Comparison of ENCODE assay signal across 1 cellular context in the genomic region with DNA sequence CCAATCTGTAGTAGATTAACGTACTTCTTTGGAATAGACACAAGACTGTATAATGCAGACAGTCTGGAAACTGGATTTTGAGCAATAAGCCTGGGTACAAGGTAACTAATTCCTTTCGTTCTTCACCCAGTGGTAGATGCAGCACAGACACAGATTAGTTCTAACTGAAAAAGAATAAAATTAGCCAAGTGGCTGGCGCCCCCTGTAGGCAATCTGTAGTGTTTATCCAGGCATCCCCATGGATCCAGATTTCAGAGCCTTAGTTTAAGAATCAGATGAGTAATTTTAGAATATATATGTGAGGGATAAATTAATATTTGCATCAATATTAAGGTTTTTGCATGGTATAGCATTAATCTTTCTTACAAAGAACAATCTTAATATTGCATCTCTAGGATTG.
TF ChIP-seq lines count a peak whose summit lies in the region.

No MANE protein-coding gene starts in this region.

TF ChIP-seq in GM23338, 12 proteins besides CTCF, POLR2A, EP300 and RAD21 (continued from another document):
- TF ChIP-seq, protein P1, sequence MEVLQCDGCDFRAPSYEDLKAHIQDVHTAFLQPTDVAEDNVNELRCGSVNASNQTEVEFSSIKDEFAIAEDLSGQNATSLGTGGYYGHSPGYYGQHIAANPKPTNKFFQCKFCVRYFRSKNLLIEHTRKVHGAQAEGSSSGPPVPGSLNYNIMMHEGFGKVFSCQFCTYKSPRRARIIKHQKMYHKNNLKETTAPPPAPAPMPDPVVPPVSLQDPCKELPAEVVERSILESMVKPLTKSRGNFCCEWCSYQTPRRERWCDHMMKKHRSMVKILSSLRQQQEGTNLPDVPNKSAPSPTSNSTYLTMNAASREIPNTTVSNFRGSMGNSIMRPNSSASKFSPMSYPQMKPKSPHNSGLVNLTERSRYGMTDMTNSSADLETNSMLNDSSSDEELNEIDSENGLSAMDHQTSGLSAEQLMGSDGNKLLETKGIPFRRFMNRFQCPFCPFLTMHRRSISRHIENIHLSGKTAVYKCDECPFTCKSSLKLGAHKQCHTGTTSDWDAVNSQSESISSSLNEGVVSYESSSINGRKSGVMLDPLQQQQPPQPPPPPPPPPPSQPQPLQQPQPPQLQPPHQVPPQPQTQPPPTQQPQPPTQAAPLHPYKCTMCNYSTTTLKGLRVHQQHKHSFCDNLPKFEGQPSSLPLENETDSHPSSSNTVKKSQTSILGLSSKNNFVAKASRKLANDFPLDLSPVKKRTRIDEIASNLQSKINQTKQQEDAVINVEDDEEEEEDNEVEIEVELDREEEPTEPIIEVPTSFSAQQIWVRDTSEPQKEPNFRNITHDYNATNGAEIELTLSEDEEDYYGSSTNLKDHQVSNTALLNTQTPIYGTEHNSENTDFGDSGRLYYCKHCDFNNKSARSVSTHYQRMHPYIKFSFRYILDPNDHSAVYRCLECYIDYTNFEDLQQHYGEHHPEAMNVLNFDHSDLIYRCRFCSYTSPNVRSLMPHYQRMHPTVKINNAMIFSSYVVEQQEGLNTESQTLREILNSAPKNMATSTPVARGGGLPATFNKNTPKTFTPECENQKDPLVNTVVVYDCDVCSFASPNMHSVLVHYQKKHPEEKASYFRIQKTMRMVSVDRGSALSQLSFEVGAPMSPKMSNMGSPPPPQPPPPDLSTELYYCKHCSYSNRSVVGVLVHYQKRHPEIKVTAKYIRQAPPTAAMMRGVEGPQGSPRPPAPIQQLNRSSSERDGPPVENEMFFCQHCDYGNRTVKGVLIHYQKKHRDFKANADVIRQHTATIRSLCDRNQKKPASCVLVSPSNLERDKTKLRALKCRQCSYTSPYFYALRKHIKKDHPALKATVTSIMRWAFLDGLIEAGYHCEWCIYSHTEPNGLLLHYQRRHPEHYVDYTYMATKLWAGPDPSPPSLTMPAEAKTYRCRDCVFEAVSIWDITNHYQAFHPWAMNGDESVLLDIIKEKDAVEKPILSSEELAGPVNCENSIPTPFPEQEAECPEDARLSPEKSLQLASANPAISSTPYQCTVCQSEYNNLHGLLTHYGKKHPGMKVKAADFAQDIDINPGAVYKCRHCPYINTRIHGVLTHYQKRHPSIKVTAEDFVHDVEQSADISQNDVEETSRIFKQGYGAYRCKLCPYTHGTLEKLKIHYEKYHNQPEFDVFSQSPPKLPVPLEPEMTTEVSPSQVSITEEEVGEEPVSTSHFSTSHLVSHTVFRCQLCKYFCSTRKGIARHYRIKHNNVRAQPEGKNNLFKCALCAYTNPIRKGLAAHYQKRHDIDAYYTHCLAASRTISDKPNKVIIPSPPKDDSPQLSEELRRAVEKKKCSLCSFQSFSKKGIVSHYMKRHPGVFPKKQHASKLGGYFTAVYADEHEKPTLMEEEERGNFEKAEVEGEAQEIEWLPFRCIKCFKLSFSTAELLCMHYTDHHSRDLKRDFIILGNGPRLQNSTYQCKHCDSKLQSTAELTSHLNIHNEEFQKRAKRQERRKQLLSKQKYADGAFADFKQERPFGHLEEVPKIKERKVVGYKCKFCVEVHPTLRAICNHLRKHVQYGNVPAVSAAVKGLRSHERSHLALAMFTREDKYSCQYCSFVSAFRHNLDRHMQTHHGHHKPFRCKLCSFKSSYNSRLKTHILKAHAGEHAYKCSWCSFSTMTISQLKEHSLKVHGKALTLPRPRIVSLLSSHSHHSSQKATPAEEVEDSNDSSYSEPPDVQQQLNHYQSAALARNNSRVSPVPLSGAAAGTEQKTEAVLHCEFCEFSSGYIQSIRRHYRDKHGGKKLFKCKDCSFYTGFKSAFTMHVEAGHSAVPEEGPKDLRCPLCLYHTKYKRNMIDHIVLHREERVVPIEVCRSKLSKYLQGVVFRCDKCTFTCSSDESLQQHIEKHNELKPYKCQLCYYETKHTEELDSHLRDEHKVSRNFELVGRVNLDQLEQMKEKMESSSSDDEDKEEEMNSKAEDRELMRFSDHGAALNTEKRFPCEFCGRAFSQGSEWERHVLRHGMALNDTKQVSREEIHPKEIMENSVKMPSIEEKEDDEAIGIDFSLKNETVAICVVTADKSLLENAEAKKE (CRISPR knock-in tag; IDR thresholded peaks at IDR 0.05): no peak
- no peak for TF ChIP-seq REST (IDR thresholded peaks at IDR 0.05; ENCODE audit: unreplicated experiment)
- TF ChIP-seq ETS1 (IDR thresholded peaks at IDR 0.05): no peak
- no peak for TF ChIP-seq POLR2AphosphoS5 (IDR thresholded peaks at IDR 0.05; ENCODE audit: low read depth)
- no peak for TF ChIP-seq EZH2 (IDR thresholded peaks at IDR 0.05; ENCODE audit: low read depth, unreplicated experiment)
- no peak for TF ChIP-seq EZH2phosphoT487 (IDR thresholded peaks at IDR 0.05; ENCODE audit: unreplicated experiment)
- no peak for TF ChIP-seq STAT1 (IDR thresholded peaks at IDR 0.05; ENCODE audit: unreplicated experiment)
- no peak for TF ChIP-seq ZNF114 (CRISPR knock-in tag; IDR thresholded peaks at IDR 0.05)
- no peak for TF ChIP-seq NANOG (IDR thresholded peaks at IDR 0.05; ENCODE audit: borderline replicate concordance)
